Comparison of ENCODE assay signal across 9 cellular contexts in the genomic region with DNA sequence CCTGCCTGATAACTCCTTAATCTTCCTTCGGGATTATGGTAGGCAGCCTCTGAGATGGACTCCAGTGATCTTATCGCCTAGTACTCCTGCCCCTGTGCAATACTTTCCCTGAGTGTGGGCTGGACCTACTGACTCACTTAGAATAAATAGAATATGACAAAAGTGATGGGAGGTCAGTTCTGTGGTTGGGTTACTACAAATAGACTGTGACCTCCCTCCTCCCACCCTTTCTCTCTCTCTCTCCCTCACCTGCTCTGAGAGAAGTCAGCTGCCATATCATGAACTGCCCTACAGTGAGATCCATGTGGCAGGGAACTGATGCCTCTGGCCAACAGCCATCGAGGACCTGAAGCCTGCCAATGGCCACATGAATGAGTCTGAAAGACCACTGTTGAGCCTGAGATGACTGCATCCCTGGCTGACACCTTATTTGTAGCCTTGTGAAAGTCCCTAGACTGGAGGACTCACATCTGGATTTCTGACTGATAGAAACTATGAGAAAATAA. TPM values are rescaled to one million over a fixed set of nuclear protein-coding genes. Genes with fewer than 3 reads are reported as not detected.
A peak's percentile ranks its signal among the peaks of the same experiment; 100 is the strongest.
DNase-seq lines count a peak whose midpoint lies in the region; ATAC-seq and TF ChIP-seq lines count a peak whose summit lies in the region.
"Had no signal": no experiment of that assay in that cellular context is flagged by ENCODE, and none has a peak within 500 bp of the region (broad histone marks: within the 10 kb centered on the region; RNA-seq: fewer than 3 reads in every experiment).

No MANE protein-coding gene starts in this region.

- H3K27me3 Mint-ChIP-seq in activated CD8-positive, alpha-beta memory T cell treated with anti-CD3 and anti-CD28 coated beads, Interleukin-2, amount 10 ng/mL, durations not matched to agents 7 days and 5 days, result peaks cover 17% of the 10 kb centered on the region
- peaks cover 0 to 2% (median 0%) of the 10 kb centered on the region in 3 donors for H3K27me3 Mint-ChIP-seq in immature natural killer cell (ENCODE audit: low read depth in 3 of 3)

- no peak overlapping the region for H3K4me3 Mint-ChIP-seq in activated CD8-positive, alpha-beta memory T cell treated with anti-CD3 and anti-CD28 coated beads, Interleukin-2, amount 10 ng/mL, durations not matched to agents 7 days and 5 days
- H3K4me3 Mint-ChIP-seq in immature natural killer cell, result no peak overlapping the region

- TF ChIP-seq CTCF in GM10248 (IDR thresholded peaks at IDR 0.05; ENCODE audit: control extremely low read depth, extremely low read depth, low read depth, missing control alignments), result no peak

- no peaks in the 10 kb centered on the region for H3K9me3 Mint-ChIP-seq in activated CD8-positive, alpha-beta memory T cell treated with anti-CD3 and anti-CD28 coated beads, Interleukin-2, amount 10 ng/mL, durations not matched to agents 7 days and 5 days (ENCODE audit: low read depth)
- H3K9me3 Mint-ChIP-seq in immature natural killer cell, result no peaks in the 10 kb centered on the region

- no peaks in the 10 kb centered on the region for H3K4me1 Mint-ChIP-seq in activated CD8-positive, alpha-beta memory T cell treated with anti-CD3 and anti-CD28 coated beads, Interleukin-2, amount 10 ng/mL, durations not matched to agents 7 days and 5 days
- no peaks in the 10 kb centered on the region for H3K4me1 Mint-ChIP-seq in immature natural killer cell

- H3K36me3 Mint-ChIP-seq in activated CD8-positive, alpha-beta memory T cell treated with anti-CD3 and anti-CD28 coated beads, Interleukin-2, amount 10 ng/mL, durations not matched to agents 7 days and 5 days, result no peaks in the 10 kb centered on the region
- no peaks in the 10 kb centered on the region for H3K36me3 Mint-ChIP-seq in immature natural killer cell

- POLR2A ChIA-PET in GM10248 (lab: Yijun Ruan, JAX), result interaction anchor here (0.6 kb wide), 1 partner anchor 15 kb away, joined by 4 read pairs; no protein-coding TSS in a partner anchor

- ATAC-seq in GM21447 (IDR thresholded peaks at IDR 0.05; ENCODE audit: unreplicated experiment) (peak; percentile 79), HG03439 (IDR thresholded peaks at IDR 0.05; ENCODE audit: unreplicated experiment) (peak; percentile 82)
- no peak for ATAC-seq in activated CD8-positive, alpha-beta memory T cell treated with anti-CD3 and anti-CD28 coated beads, Interleukin-2, amount 10 ng/mL, durations not matched to agents 7 days and 5 days

- no peak overlapping the region for H3K27ac Mint-ChIP-seq in activated CD8-positive, alpha-beta memory T cell treated with anti-CD3 and anti-CD28 coated beads, Interleukin-2, amount 10 ng/mL, durations not matched to agents 7 days and 5 days
- no peak overlapping the region for H3K27ac Mint-ChIP-seq in immature natural killer cell

- DNase-seq in GM10248 (ENCODE audit: extremely low spot score) (peak; percentile 41), epithelial cell of prostate (ENCODE audit: low read depth, low spot score) (peak; percentile 26), NCI-H146 (lab: John Stamatoyannopoulos, UW) (no peak), immature natural killer cell (no peak)
- DNase-seq in activated CD8-positive, alpha-beta memory T cell treated with anti-CD3 and anti-CD28 coated beads, Interleukin-2, amount 10 ng/mL, durations not matched to agents 7 days and 5 days, result no peak
- no peak for DNase-seq in activated CD8-positive, alpha-beta memory T cell treated with anti-CD3 and anti-CD28 coated beads, Interleukin-2, amount 50 U/mL, for 48 hours

- CTCF ChIA-PET in GM10248 (lab: Yijun Ruan, JAX), result interaction anchor here (1.1 to 2.4 kb wide), 2 partner anchors 14 to 32 kb away, joined by 5 to 9 read pairs; a partner anchor contains a TSS
- CTCF ChIA-PET in activated CD8-positive, alpha-beta memory T cell treated with anti-CD3 and anti-CD28 coated beads, Interleukin-2, amount 10 ng/mL, durations not matched to agents 7 days and 5 days (lab: Charles Lee), result no interaction called here

- H3K27ac ChIP-seq in epithelial cell of prostate, result no peak overlapping the region

RNA-seq across cellular contexts. Expression of a gene that starts 31.7 kb away (rescaled TPM):
- total RNA-seq in activated CD8-positive, alpha-beta memory T cell treated with anti-CD3 and anti-CD28 coated beads, Interleukin-2, amount 10 ng/mL, durations not matched to agents 7 days and 5 days, result under 1 TPM in 1 of 2 experiments, not detected in 1; 0.42 TPM
- polyA plus RNA-seq in immature natural killer cell, result under 1 TPM; 0.08 to 0.21 (median 0.08) TPM
- total RNA-seq: T-helper 2 cell treated with Interferon-gamma antibody and Interleukin-4, amounts not matched to agents 100 ng/mL and 5 ng/mL, for 36 hours had no signal

Comparison
In these comparisons a context has a peak if more than half of its experiments do, and no peak if none do; other contexts are left out.
1. DNase-seq: peak in GM10248 (single experiment) and epithelial cell of prostate (single experiment); none in activated CD8-positive, alpha-beta memory T cell treated with anti-CD3 and anti-CD28 coated beads, Interleukin-2, amount 10 ng/mL, durations not matched to agents 7 days and 5 days (single experiment), activated CD8-positive, alpha-beta memory T cell treated with anti-CD3 and anti-CD28 coated beads, Interleukin-2, amount 50 U/mL, for 48 hours (single experiment), NCI-H146 (single experiment) and immature natural killer cell (0 of 3).